Comparison of ENCODE assay signal across 8 cellular contexts in genomic region chr3:62188547-62189375, GRCh38.
DNase-seq lines count a peak whose midpoint lies in the region; ATAC-seq and TF ChIP-seq lines count a peak whose summit lies in the region.

No MANE protein-coding gene starts in this region.

- peaks cover 2 to 12% (median 3%) of the 10 kb centered on the region in 3 donors for H3K27me3 Mint-ChIP-seq in CD14-positive monocyte (ENCODE audit: low read depth in 3 of 3)
- H3K27me3 Mint-ChIP-seq in naive thymus-derived CD8-positive, alpha-beta T cell, result peaks cover 0 to 40% (median 7%) of the 10 kb centered on the region in 5 donors
- peaks cover 11 to 32% of the 10 kb centered on the region in 2 donors for H3K27me3 Mint-ChIP-seq in stimulated activated naive B cell treated with anti-CD40 and anti-IgM and Interleukin-4, amounts not matched to agents 10 μg/mL and 1 μg/mL and 100 μg/mL, for 72 hours

- POLR2A ChIA-PET in naive thymus-derived CD8-positive, alpha-beta T cell (lab: Charles Lee), result interaction anchor here (0.6 kb wide), 1 partner anchor 1929 kb away, joined by 3 read pairs; no protein-coding TSS in a partner anchor

- peaks cover 19% of the 10 kb centered on the region for H3K4me1 Mint-ChIP-seq in CD14-positive monocyte
- peaks cover 3 to 12% (median 5%) of the 10 kb centered on the region in 4 donors for H3K4me1 Mint-ChIP-seq in naive thymus-derived CD8-positive, alpha-beta T cell
- H3K4me1 Mint-ChIP-seq in stimulated activated naive B cell treated with anti-CD40 and anti-IgM and Interleukin-4, amounts not matched to agents 10 μg/mL and 1 μg/mL and 100 μg/mL, for 72 hours, result peaks cover 3 to 8% of the 10 kb centered on the region in 2 donors

- peak; percentile 79 for TF ChIP-seq CTCF in CD14-positive monocyte (IDR thresholded peaks at IDR 0.05)

- no peaks in the 10 kb centered on the region for H3K36me3 Mint-ChIP-seq in CD14-positive monocyte
- H3K36me3 Mint-ChIP-seq in naive thymus-derived CD8-positive, alpha-beta T cell, result no peaks in the 10 kb centered on the region
- H3K36me3 Mint-ChIP-seq in stimulated activated naive B cell treated with anti-CD40 and anti-IgM and Interleukin-4, amounts not matched to agents 10 μg/mL and 1 μg/mL and 100 μg/mL, for 72 hours, result no peaks in the 10 kb centered on the region

- DNase-seq in CD14-positive monocyte (ENCODE audit: low spot score), result no peak
- DNase-seq in HK-2 (ENCODE audit: unreplicated experiment), result peak; percentile 60
- peak; percentile 81 for DNase-seq in NOMO-1 treated with DMSO at 0.1 percent for 48 hours (lab: John Stamatoyannopoulos, UW; ENCODE audit: unreplicated experiment)
- DNase-seq in activated CD8-positive, alpha-beta memory T cell treated with anti-CD3 and anti-CD28 coated beads, Interleukin-2, amount 50 U/mL, for 24 hours (ENCODE audit: extremely low read depth), result peak; percentile 9
- DNase-seq in epidermal melanocyte (ENCODE audit: insufficient read length, low spot score), result peak; percentile 80
- peak; percentile 34 to 77 (median 54) for DNase-seq in naive thymus-derived CD8-positive, alpha-beta T cell
- peak; percentile 42 for DNase-seq in stimulated activated naive B cell treated with anti-CD40 and anti-IgM and Interleukin-4, amounts not matched to agents 10 μg/mL and 1 μg/mL and 100 μg/mL, for 72 hours

- H3K4me3 Mint-ChIP-seq in CD14-positive monocyte, result peak overlapping the region; percentile 25 to 69
- peak overlapping the region in 8 of 10 donors; percentile 3 to 63 (median 38) for H3K4me3 Mint-ChIP-seq in naive thymus-derived CD8-positive, alpha-beta T cell
- H3K4me3 Mint-ChIP-seq in stimulated activated naive B cell treated with anti-CD40 and anti-IgM and Interleukin-4, amounts not matched to agents 10 μg/mL and 1 μg/mL and 100 μg/mL, for 72 hours, result peak overlapping the region; percentile 20 to 29

- peak overlapping the region in 2 of 7 donors; percentile 2 to 15 for H3K27ac Mint-ChIP-seq in CD14-positive monocyte
- peak overlapping the region in 1 of 10 donors; percentile 17 for H3K27ac Mint-ChIP-seq in naive thymus-derived CD8-positive, alpha-beta T cell
- H3K27ac Mint-ChIP-seq in stimulated activated naive B cell treated with anti-CD40 and anti-IgM and Interleukin-4, amounts not matched to agents 10 μg/mL and 1 μg/mL and 100 μg/mL, for 72 hours, result no peak overlapping the region

- peak; percentile 92 for ATAC-seq in GM19395 (IDR thresholded peaks at IDR 0.05; ENCODE audit: unreplicated experiment)
- peak; percentile 58 to 60 for ATAC-seq in naive thymus-derived CD8-positive, alpha-beta T cell
- ATAC-seq in stimulated activated naive B cell treated with anti-CD40 and anti-IgM and Interleukin-4, amounts not matched to agents 10 μg/mL and 1 μg/mL and 100 μg/mL, for 72 hours (replicated peaks), result peak; percentile 73 to 78

- no peaks in the 10 kb centered on the region for H3K9me3 Mint-ChIP-seq in CD14-positive monocyte
- H3K9me3 Mint-ChIP-seq in naive thymus-derived CD8-positive, alpha-beta T cell, result no peaks in the 10 kb centered on the region
- no peaks in the 10 kb centered on the region for H3K9me3 Mint-ChIP-seq in stimulated activated naive B cell treated with anti-CD40 and anti-IgM and Interleukin-4, amounts not matched to agents 10 μg/mL and 1 μg/mL and 100 μg/mL, for 72 hours

- intact Hi-C loops in CD14-positive monocyte (cut with micrococcal nuclease), result no loop called here
